In genomic region chr9:94167055-94167346, GRCh38 we compare ENCODE assay signal across 8 cellular contexts.
DNase-seq lines count a peak whose midpoint lies in the region; ATAC-seq and TF ChIP-seq lines count a peak whose summit lies in the region.

No MANE protein-coding gene starts in this region.

- H3K4me3 ChIP-seq in SJSA1, result peak overlapping the region; percentile 100
- H3K4me3 ChIP-seq in fibroblast of mammary gland (ENCODE audit: control insufficient read depth, low read depth, low read length), result peak overlapping the region; percentile 64
- peak overlapping the region; percentile 84 to 100 (median 92) for H3K4me3 ChIP-seq in sigmoid colon

- peaks cover 41% of the 10 kb centered on the region for H3K36me3 ChIP-seq in SJSA1
- H3K36me3 ChIP-seq in sigmoid colon, result peaks cover 0 to 7% (median 0%) of the 10 kb centered on the region in 4 donors

- H3K4me1 ChIP-seq in SJSA1 (replicated peaks) (peaks cover 21% of the 10 kb centered on the region), sigmoid colon (peaks cover 0 to 48% (median 46%) of the 10 kb centered on the region in 4 donors)

- H3K9me3 ChIP-seq in SJSA1 (replicated peaks), result peaks cover 3% of the 10 kb centered on the region; the same call in 1 of the 2 replicates
- H3K9me3 ChIP-seq in sigmoid colon, result no peaks in the 10 kb centered on the region

- H3K27me3 ChIP-seq in SJSA1 (replicated peaks), result no peaks in the 10 kb centered on the region
- H3K27me3 ChIP-seq in sigmoid colon, result no peaks in the 10 kb centered on the region

- no peaks in the 10 kb centered on the region for H3K9me3 Mint-ChIP-seq in T-helper 1 cell treated with Interleukin-12 subunit alpha and Interleukin-12 subunit beta and Interleukin-4 antibody, amounts not matched to agents 30 μg/mL and 1 μg/mL, for 36 hours

- no peaks in the 10 kb centered on the region for H3K27me3 Mint-ChIP-seq in T-helper 1 cell treated with Interleukin-12 subunit alpha and Interleukin-12 subunit beta and Interleukin-4 antibody, amounts not matched to agents 30 μg/mL and 1 μg/mL, for 36 hours (ENCODE audit: low read depth)

- H3K27ac ChIP-seq in SJSA1 (peak overlapping the region; percentile 72), sigmoid colon (peak overlapping the region; percentile 100)

- in situ Hi-C loops in GM13976 (cut with MboI; ENCODE audit: low sequenced_read_pairs, unreplicated experiment), result no loop called here

- H3K27ac Mint-ChIP-seq in T-helper 1 cell treated with Interleukin-12 subunit alpha and Interleukin-12 subunit beta and Interleukin-4 antibody, amounts not matched to agents 30 μg/mL and 1 μg/mL, for 36 hours, result peak overlapping the region; percentile 91

- TF ChIP-seq EP300 in sigmoid colon (IDR thresholded peaks at IDR 0.05), result peak in 1 of 4 donors; percentile 28

- TF ChIP-seq POLR2A in sigmoid colon (IDR thresholded peaks at IDR 0.05), result peak in 1 of 2 donors; percentile 46

- no peak for ATAC-seq in HG02852 (IDR thresholded peaks at IDR 0.05; ENCODE audit: unreplicated experiment)

- peaks cover 38% of the 10 kb centered on the region for H3K4me1 Mint-ChIP-seq in T-helper 1 cell treated with Interleukin-12 subunit alpha and Interleukin-12 subunit beta and Interleukin-4 antibody, amounts not matched to agents 30 μg/mL and 1 μg/mL, for 36 hours (ENCODE audit: low read depth)

- TF ChIP-seq CTCF in fibroblast of mammary gland (conservative IDR thresholded peaks at IDR 0.05; ENCODE audit: control insufficient read depth, insufficient read depth, low read depth, low read length) (no peak), sigmoid colon (IDR thresholded peaks at IDR 0.05) (no peak), GM13976 (IDR thresholded peaks at IDR 0.05; ENCODE audit: borderline replicate concordance, control extremely low read depth, extremely low read depth, insufficient read depth, missing control alignments) (no peak)

- H3K36me3 Mint-ChIP-seq in T-helper 1 cell treated with Interleukin-12 subunit alpha and Interleukin-12 subunit beta and Interleukin-4 antibody, amounts not matched to agents 30 μg/mL and 1 μg/mL, for 36 hours (ENCODE audit: low read depth), result peaks cover 2% of the 10 kb centered on the region

- WGBS in sigmoid colon, 2 donors, result 0 to 1% methylated on average over 19 of the region's 19 CpGs

- no peak for DNase-seq in T-helper 1 cell
- DNase-seq in SJSA1 (ENCODE audit: low read depth in 1 of 2, low spot score in 2 of 2), result no peak
- no peak for DNase-seq in fibroblast of mammary gland (ENCODE audit: low read depth)
- no peak for DNase-seq in sigmoid colon
- no peak for DNase-seq in DMS153 (lab: John Stamatoyannopoulos, UW)
- no peak for DNase-seq in GM13976 (ENCODE audit: low spot score)

- H3K4me3 Mint-ChIP-seq in T-helper 1 cell treated with Interleukin-12 subunit alpha and Interleukin-12 subunit beta and Interleukin-4 antibody, amounts not matched to agents 30 μg/mL and 1 μg/mL, for 36 hours, result peak overlapping the region; percentile 90

- intact Hi-C loops in sigmoid colon (cut with DNase I), result loop anchor here (5.0 kb wide), 1 partner anchor 35 kb away; no protein-coding TSS in a partner anchor
